ENCODE assay signal across 1 cellular context in the genomic region with DNA sequence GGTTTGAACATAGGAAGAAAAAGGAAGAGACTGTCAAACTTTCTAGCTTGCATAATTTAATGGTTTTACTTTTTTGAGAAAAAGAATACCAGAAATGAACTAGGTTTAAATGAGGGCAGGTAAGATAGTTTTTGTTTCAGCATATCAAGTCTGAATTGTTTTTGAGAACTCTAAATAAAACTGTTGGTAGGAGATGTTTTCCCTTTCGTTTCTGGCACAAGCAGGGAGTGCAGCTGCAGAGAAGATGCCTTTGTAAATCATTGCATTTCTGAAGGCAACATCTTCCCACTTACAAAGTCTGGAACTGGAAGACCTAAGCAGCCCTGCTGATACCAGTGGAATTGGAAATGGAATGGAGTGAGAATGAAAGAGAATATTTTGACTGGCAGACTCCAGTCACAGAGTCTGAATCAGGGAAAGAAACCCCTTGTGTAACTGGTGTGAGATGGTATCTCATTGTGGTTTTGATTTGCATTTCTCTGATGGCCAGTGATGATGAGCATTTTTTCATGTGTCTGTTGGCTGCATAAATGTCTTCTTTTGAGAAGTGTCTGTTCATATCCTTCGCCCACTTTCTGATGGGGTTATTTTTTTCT.
TF ChIP-seq lines count a peak whose summit lies in the region.

No MANE protein-coding gene starts in this region.

TF ChIP-seq in GM23338, 12 proteins besides CTCF, POLR2A, EP300 and RAD21:
- TF ChIP-seq, protein P1, sequence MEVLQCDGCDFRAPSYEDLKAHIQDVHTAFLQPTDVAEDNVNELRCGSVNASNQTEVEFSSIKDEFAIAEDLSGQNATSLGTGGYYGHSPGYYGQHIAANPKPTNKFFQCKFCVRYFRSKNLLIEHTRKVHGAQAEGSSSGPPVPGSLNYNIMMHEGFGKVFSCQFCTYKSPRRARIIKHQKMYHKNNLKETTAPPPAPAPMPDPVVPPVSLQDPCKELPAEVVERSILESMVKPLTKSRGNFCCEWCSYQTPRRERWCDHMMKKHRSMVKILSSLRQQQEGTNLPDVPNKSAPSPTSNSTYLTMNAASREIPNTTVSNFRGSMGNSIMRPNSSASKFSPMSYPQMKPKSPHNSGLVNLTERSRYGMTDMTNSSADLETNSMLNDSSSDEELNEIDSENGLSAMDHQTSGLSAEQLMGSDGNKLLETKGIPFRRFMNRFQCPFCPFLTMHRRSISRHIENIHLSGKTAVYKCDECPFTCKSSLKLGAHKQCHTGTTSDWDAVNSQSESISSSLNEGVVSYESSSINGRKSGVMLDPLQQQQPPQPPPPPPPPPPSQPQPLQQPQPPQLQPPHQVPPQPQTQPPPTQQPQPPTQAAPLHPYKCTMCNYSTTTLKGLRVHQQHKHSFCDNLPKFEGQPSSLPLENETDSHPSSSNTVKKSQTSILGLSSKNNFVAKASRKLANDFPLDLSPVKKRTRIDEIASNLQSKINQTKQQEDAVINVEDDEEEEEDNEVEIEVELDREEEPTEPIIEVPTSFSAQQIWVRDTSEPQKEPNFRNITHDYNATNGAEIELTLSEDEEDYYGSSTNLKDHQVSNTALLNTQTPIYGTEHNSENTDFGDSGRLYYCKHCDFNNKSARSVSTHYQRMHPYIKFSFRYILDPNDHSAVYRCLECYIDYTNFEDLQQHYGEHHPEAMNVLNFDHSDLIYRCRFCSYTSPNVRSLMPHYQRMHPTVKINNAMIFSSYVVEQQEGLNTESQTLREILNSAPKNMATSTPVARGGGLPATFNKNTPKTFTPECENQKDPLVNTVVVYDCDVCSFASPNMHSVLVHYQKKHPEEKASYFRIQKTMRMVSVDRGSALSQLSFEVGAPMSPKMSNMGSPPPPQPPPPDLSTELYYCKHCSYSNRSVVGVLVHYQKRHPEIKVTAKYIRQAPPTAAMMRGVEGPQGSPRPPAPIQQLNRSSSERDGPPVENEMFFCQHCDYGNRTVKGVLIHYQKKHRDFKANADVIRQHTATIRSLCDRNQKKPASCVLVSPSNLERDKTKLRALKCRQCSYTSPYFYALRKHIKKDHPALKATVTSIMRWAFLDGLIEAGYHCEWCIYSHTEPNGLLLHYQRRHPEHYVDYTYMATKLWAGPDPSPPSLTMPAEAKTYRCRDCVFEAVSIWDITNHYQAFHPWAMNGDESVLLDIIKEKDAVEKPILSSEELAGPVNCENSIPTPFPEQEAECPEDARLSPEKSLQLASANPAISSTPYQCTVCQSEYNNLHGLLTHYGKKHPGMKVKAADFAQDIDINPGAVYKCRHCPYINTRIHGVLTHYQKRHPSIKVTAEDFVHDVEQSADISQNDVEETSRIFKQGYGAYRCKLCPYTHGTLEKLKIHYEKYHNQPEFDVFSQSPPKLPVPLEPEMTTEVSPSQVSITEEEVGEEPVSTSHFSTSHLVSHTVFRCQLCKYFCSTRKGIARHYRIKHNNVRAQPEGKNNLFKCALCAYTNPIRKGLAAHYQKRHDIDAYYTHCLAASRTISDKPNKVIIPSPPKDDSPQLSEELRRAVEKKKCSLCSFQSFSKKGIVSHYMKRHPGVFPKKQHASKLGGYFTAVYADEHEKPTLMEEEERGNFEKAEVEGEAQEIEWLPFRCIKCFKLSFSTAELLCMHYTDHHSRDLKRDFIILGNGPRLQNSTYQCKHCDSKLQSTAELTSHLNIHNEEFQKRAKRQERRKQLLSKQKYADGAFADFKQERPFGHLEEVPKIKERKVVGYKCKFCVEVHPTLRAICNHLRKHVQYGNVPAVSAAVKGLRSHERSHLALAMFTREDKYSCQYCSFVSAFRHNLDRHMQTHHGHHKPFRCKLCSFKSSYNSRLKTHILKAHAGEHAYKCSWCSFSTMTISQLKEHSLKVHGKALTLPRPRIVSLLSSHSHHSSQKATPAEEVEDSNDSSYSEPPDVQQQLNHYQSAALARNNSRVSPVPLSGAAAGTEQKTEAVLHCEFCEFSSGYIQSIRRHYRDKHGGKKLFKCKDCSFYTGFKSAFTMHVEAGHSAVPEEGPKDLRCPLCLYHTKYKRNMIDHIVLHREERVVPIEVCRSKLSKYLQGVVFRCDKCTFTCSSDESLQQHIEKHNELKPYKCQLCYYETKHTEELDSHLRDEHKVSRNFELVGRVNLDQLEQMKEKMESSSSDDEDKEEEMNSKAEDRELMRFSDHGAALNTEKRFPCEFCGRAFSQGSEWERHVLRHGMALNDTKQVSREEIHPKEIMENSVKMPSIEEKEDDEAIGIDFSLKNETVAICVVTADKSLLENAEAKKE (CRISPR knock-in tag; IDR thresholded peaks at IDR 0.05) = no peak
- TF ChIP-seq EZH2phosphoT487 (IDR thresholded peaks at IDR 0.05; ENCODE audit: unreplicated experiment) (no peak), NANOG (IDR thresholded peaks at IDR 0.05; ENCODE audit: borderline replicate concordance) (no peak), STAT1 (IDR thresholded peaks at IDR 0.05; ENCODE audit: unreplicated experiment) (no peak), ZNF114 (CRISPR knock-in tag; IDR thresholded peaks at IDR 0.05) (no peak)
- TF ChIP-seq, protein P2, sequence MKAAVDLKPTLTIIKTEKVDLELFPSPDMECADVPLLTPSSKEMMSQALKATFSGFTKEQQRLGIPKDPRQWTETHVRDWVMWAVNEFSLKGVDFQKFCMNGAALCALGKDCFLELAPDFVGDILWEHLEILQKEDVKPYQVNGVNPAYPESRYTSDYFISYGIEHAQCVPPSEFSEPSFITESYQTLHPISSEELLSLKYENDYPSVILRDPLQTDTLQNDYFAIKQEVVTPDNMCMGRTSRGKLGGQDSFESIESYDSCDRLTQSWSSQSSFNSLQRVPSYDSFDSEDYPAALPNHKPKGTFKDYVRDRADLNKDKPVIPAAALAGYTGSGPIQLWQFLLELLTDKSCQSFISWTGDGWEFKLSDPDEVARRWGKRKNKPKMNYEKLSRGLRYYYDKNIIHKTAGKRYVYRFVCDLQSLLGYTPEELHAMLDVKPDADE (IDR thresholded peaks at IDR 0.05) = no peak
- TF ChIP-seq, protein P3, sequence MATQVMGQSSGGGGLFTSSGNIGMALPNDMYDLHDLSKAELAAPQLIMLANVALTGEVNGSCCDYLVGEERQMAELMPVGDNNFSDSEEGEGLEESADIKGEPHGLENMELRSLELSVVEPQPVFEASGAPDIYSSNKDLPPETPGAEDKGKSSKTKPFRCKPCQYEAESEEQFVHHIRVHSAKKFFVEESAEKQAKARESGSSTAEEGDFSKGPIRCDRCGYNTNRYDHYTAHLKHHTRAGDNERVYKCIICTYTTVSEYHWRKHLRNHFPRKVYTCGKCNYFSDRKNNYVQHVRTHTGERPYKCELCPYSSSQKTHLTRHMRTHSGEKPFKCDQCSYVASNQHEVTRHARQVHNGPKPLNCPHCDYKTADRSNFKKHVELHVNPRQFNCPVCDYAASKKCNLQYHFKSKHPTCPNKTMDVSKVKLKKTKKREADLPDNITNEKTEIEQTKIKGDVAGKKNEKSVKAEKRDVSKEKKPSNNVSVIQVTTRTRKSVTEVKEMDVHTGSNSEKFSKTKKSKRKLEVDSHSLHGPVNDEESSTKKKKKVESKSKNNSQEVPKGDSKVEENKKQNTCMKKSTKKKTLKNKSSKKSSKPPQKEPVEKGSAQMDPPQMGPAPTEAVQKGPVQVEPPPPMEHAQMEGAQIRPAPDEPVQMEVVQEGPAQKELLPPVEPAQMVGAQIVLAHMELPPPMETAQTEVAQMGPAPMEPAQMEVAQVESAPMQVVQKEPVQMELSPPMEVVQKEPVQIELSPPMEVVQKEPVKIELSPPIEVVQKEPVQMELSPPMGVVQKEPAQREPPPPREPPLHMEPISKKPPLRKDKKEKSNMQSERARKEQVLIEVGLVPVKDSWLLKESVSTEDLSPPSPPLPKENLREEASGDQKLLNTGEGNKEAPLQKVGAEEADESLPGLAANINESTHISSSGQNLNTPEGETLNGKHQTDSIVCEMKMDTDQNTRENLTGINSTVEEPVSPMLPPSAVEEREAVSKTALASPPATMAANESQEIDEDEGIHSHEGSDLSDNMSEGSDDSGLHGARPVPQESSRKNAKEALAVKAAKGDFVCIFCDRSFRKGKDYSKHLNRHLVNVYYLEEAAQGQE (IDR thresholded peaks at IDR 0.05; ENCODE audit: unreplicated experiment) = no peak
